Comparison of ENCODE assay signal across 25 cellular contexts in genomic region chr1:51789342-51789741, GRCh38.
A peak's percentile ranks its signal among the peaks of the same experiment; 100 is the strongest.
DNase-seq lines count a peak whose midpoint lies in the region; ATAC-seq and TF ChIP-seq lines count a peak whose summit lies in the region.
"Had no signal": no experiment of that assay in that cellular context is flagged by ENCODE, and none has a peak within 500 bp of the region (broad histone marks: within the 10 kb centered on the region; RNA-seq: fewer than 3 reads in every experiment).

No MANE protein-coding gene starts in this region.

- intact Hi-C loops in activated CD8-positive, alpha-beta T cell treated with anti-CD3 and anti-CD28 coated beads for 36 hours (cut with micrococcal nuclease): no loop called here
- intact Hi-C loops in posterior cingulate gyrus (cut with DNase I): no loop called here

- H3K36me3 Mint-ChIP-seq in activated CD8-positive, alpha-beta T cell treated with anti-CD3 and anti-CD28 coated beads for 36 hours (ENCODE audit: low read depth): peaks cover 43% of the 10 kb centered on the region
- H3K36me3 Mint-ChIP-seq in activated CD8-positive, alpha-beta T cell treated with anti-CD3 and anti-CD28 coated beads, Interleukin-2, amount 10 ng/mL, durations not matched to agents 7 days and 5 days (ENCODE audit: low read depth): peaks cover 63% of the 10 kb centered on the region
- H3K36me3 Mint-ChIP-seq in stimulated activated naive CD8-positive, alpha-beta T cell treated with anti-CD3 and anti-CD28 coated beads, Interleukin-15, Interleukin-2, amounts not matched to agents 100 ng/mL and 50 ng/mL, for 24 hours (ENCODE audit: low read depth): peaks cover 83% of the 10 kb centered on the region
- H3K36me3 Mint-ChIP-seq in memory B cell: peaks cover 49% of the 10 kb centered on the region

- no peaks in the 10 kb centered on the region for H3K27me3 ChIP-seq in BE2C
- H3K27me3 ChIP-seq: MG63 had no signal

- TF ChIP-seq CTCF in activated CD8-positive, alpha-beta T cell treated with anti-CD3 and anti-CD28 coated beads for 36 hours (IDR thresholded peaks at IDR 0.05): no peak
- no peak for TF ChIP-seq CTCF in BE2C (IDR thresholded peaks at IDR 0.05; ENCODE audit: low read depth, low read length)

- CTCF ChIA-PET in activated CD8-positive, alpha-beta T cell treated with anti-CD3 and anti-CD28 coated beads for 36 hours (lab: Charles Lee): interaction anchor here (1.9 kb wide), 1 partner anchor 20 kb away, joined by 7 read pairs; no protein-coding TSS in a partner anchor
- CTCF ChIA-PET in activated CD8-positive, alpha-beta T cell treated with anti-CD3 and anti-CD28 coated beads, Interleukin-2, amount 10 ng/mL, durations not matched to agents 7 days and 5 days (lab: Charles Lee): interaction anchor here (1.3 kb wide), 1 partner anchor 21 kb away, joined by 3 read pairs; no protein-coding TSS in a partner anchor

- peaks cover 13% of the 10 kb centered on the region for H3K4me1 Mint-ChIP-seq in activated CD8-positive, alpha-beta T cell treated with anti-CD3 and anti-CD28 coated beads for 36 hours (ENCODE audit: low read depth)
- peaks cover 18% of the 10 kb centered on the region for H3K4me1 Mint-ChIP-seq in activated CD8-positive, alpha-beta T cell treated with anti-CD3 and anti-CD28 coated beads, Interleukin-2, amount 10 ng/mL, durations not matched to agents 7 days and 5 days (ENCODE audit: low read depth)
- peaks cover 11% of the 10 kb centered on the region for H3K4me1 Mint-ChIP-seq in stimulated activated naive CD8-positive, alpha-beta T cell treated with anti-CD3 and anti-CD28 coated beads, Interleukin-15, Interleukin-2, amounts not matched to agents 100 ng/mL and 50 ng/mL, for 24 hours (ENCODE audit: low read depth)
- no peaks in the 10 kb centered on the region for H3K4me1 Mint-ChIP-seq in memory B cell
- H3K4me1 Mint-ChIP-seq: B cell, IgD-negative memory B cell had no signal

- no peak for ATAC-seq in activated CD8-positive, alpha-beta T cell treated with anti-CD3 and anti-CD28 coated beads for 36 hours
- no peak for ATAC-seq in activated CD8-positive, alpha-beta T cell treated with anti-CD3 and anti-CD28 coated beads, Interleukin-2, amount 10 ng/mL, durations not matched to agents 7 days and 5 days
- ATAC-seq in stimulated activated naive CD8-positive, alpha-beta T cell treated with anti-CD3 and anti-CD28 coated beads, Interleukin-15, Interleukin-2, amounts not matched to agents 100 U/mL and 50 U/mL, for 24 hours: no peak
- no peak for ATAC-seq in memory B cell (ENCODE audit: low read depth)
- ATAC-seq: PC-3 had no signal

- DNase-seq in activated CD8-positive, alpha-beta T cell treated with anti-CD3 and anti-CD28 coated beads for 36 hours: no peak
- no peak for DNase-seq in activated CD8-positive, alpha-beta T cell treated with anti-CD3 and anti-CD28 coated beads, Interleukin-2, amount 10 ng/mL, durations not matched to agents 7 days and 5 days
- DNase-seq in stimulated activated naive CD8-positive, alpha-beta T cell treated with anti-CD3 and anti-CD28 coated beads, Interleukin-15, Interleukin-2, amounts not matched to agents 100 U/mL and 50 U/mL, for 24 hours: no peak
- DNase-seq in memory B cell (ENCODE audit: low spot score in 2 of 2) (no peak), posterior cingulate gyrus (no peak), BE2C (no peak)
- DNase-seq in stimulated activated CD4-positive, alpha-beta T cell treated with anti-CD3 and anti-CD28 coated beads, Interleukin-2, amount 100 ng/mL, for 48 hours: no peak
- DNase-seq: 8988T; Caco-2; CD4-positive, alpha-beta T cell; GDM1; GM23248; HCEC 1CT; Kasumi-1; MG63; NCI-H1092; NCI-H1436 treated with DMSO at 0.1 percent for 48 hours; NCI-H2029; NCI-H345; NCI-H524 treated with DMSO at 0.1 percent for 48 hours; PC-3; RPMI8226 had no signal

- peaks cover 26% of the 10 kb centered on the region for H3K36me3 ChIP-seq in BE2C

- H3K4me3 ChIP-seq in BE2C (ENCODE audit: low read depth, low read length): no peak overlapping the region
- H3K4me3 ChIP-seq: GM23248, MG63 had no signal

- H3K9me3 ChIP-seq in BE2C: no peaks in the 10 kb centered on the region
- H3K9me3 ChIP-seq: Caco-2, MG63 had no signal

- POLR2A ChIA-PET in activated CD8-positive, alpha-beta T cell treated with anti-CD3 and anti-CD28 coated beads for 36 hours (lab: Charles Lee): no interaction called here
- POLR2A ChIA-PET in activated CD8-positive, alpha-beta T cell treated with anti-CD3 and anti-CD28 coated beads, Interleukin-2, amount 10 ng/mL, durations not matched to agents 7 days and 5 days (lab: Charles Lee): no interaction called here

- H3K9me3 Mint-ChIP-seq in activated CD8-positive, alpha-beta T cell treated with anti-CD3 and anti-CD28 coated beads for 36 hours: no peaks in the 10 kb centered on the region
- H3K9me3 Mint-ChIP-seq in activated CD8-positive, alpha-beta T cell treated with anti-CD3 and anti-CD28 coated beads, Interleukin-2, amount 10 ng/mL, durations not matched to agents 7 days and 5 days (ENCODE audit: insufficient read depth): no peaks in the 10 kb centered on the region
- no peaks in the 10 kb centered on the region for H3K9me3 Mint-ChIP-seq in stimulated activated naive CD8-positive, alpha-beta T cell treated with anti-CD3 and anti-CD28 coated beads, Interleukin-15, Interleukin-2, amounts not matched to agents 100 ng/mL and 50 ng/mL, for 24 hours
- no peaks in the 10 kb centered on the region for H3K9me3 Mint-ChIP-seq in memory B cell
- H3K9me3 Mint-ChIP-seq: CD4-positive, alpha-beta T cell; IgD-negative memory B cell had no signal

- no peaks in the 10 kb centered on the region for H3K4me1 ChIP-seq in BE2C
- H3K4me1 ChIP-seq: Caco-2 had no signal

- no peaks in the 10 kb centered on the region for H3K27me3 Mint-ChIP-seq in activated CD8-positive, alpha-beta T cell treated with anti-CD3 and anti-CD28 coated beads for 36 hours
- H3K27me3 Mint-ChIP-seq in activated CD8-positive, alpha-beta T cell treated with anti-CD3 and anti-CD28 coated beads, Interleukin-2, amount 10 ng/mL, durations not matched to agents 7 days and 5 days (ENCODE audit: low read depth): no peaks in the 10 kb centered on the region
- H3K27me3 Mint-ChIP-seq in stimulated activated naive CD8-positive, alpha-beta T cell treated with anti-CD3 and anti-CD28 coated beads, Interleukin-15, Interleukin-2, amounts not matched to agents 100 ng/mL and 50 ng/mL, for 24 hours: no peaks in the 10 kb centered on the region
- H3K27me3 Mint-ChIP-seq in memory B cell: no peaks in the 10 kb centered on the region
- H3K27me3 Mint-ChIP-seq: B cell; CD4-positive, alpha-beta T cell; IgD-negative memory B cell had no signal

- peak overlapping the region; percentile 43 for H3K27ac Mint-ChIP-seq in activated CD8-positive, alpha-beta T cell treated with anti-CD3 and anti-CD28 coated beads for 36 hours
- no peak overlapping the region for H3K27ac Mint-ChIP-seq in activated CD8-positive, alpha-beta T cell treated with anti-CD3 and anti-CD28 coated beads, Interleukin-2, amount 10 ng/mL, durations not matched to agents 7 days and 5 days
- peak overlapping the region; percentile 60 for H3K27ac Mint-ChIP-seq in stimulated activated naive CD8-positive, alpha-beta T cell treated with anti-CD3 and anti-CD28 coated beads, Interleukin-15, Interleukin-2, amounts not matched to agents 100 ng/mL and 50 ng/mL, for 24 hours
- peak overlapping the region; percentile 76 for H3K27ac Mint-ChIP-seq in memory B cell
- H3K27ac Mint-ChIP-seq: B cell; CD4-positive, alpha-beta T cell had no signal

- no peak overlapping the region for H3K4me3 Mint-ChIP-seq in activated CD8-positive, alpha-beta T cell treated with anti-CD3 and anti-CD28 coated beads for 36 hours
- no peak overlapping the region for H3K4me3 Mint-ChIP-seq in activated CD8-positive, alpha-beta T cell treated with anti-CD3 and anti-CD28 coated beads, Interleukin-2, amount 10 ng/mL, durations not matched to agents 7 days and 5 days
- H3K4me3 Mint-ChIP-seq in stimulated activated naive CD8-positive, alpha-beta T cell treated with anti-CD3 and anti-CD28 coated beads, Interleukin-15, Interleukin-2, amounts not matched to agents 100 ng/mL and 50 ng/mL, for 24 hours: no peak overlapping the region
- H3K4me3 Mint-ChIP-seq in memory B cell: no peak overlapping the region
- H3K4me3 Mint-ChIP-seq: B cell; CD4-positive, alpha-beta T cell; IgD-negative memory B cell had no signal
